1 cellular context compared by ENCODE assay signal in the genomic region with DNA sequence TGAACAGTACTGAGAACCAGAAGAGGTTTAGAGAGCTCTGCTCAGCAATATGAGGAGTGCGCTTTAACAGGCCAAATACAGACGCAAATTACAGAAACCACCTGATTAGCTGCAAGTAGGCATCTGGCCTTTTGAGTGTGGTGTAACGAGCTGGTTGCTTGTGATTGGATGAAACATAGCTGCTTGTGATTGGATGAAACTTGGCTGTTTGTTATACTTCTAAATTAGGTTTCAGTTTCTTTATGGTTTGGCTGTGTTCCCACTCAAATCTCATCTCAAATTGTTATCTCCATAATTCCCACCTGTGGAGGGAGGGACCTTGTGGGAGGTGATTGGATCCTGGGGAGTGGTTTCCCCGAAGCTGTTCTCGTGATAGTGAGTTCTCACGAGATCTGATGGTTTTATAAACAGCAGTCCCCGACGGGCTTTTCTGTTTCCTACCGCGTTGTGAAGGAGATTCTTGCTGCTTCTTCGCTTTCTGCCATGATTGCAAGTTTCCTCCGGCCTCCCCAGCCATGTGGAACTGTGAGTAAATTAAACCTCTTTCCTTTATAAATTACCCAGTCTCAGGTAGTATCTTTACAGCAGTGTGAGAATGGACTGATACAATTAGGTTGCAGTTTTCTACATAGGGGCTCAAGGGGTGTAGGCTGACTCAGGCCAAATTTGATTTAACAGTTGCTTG.
A peak's percentile ranks its signal among the peaks of the same experiment; 100 is the strongest.
TF ChIP-seq lines count a peak whose summit lies in the region.

No MANE protein-coding gene starts in this region.

TF ChIP-seq in HepG2, 621 proteins besides CTCF, POLR2A, EP300 and RAD21 (continued from another document and continues in another):
- TF ChIP-seq, protein P1, sequence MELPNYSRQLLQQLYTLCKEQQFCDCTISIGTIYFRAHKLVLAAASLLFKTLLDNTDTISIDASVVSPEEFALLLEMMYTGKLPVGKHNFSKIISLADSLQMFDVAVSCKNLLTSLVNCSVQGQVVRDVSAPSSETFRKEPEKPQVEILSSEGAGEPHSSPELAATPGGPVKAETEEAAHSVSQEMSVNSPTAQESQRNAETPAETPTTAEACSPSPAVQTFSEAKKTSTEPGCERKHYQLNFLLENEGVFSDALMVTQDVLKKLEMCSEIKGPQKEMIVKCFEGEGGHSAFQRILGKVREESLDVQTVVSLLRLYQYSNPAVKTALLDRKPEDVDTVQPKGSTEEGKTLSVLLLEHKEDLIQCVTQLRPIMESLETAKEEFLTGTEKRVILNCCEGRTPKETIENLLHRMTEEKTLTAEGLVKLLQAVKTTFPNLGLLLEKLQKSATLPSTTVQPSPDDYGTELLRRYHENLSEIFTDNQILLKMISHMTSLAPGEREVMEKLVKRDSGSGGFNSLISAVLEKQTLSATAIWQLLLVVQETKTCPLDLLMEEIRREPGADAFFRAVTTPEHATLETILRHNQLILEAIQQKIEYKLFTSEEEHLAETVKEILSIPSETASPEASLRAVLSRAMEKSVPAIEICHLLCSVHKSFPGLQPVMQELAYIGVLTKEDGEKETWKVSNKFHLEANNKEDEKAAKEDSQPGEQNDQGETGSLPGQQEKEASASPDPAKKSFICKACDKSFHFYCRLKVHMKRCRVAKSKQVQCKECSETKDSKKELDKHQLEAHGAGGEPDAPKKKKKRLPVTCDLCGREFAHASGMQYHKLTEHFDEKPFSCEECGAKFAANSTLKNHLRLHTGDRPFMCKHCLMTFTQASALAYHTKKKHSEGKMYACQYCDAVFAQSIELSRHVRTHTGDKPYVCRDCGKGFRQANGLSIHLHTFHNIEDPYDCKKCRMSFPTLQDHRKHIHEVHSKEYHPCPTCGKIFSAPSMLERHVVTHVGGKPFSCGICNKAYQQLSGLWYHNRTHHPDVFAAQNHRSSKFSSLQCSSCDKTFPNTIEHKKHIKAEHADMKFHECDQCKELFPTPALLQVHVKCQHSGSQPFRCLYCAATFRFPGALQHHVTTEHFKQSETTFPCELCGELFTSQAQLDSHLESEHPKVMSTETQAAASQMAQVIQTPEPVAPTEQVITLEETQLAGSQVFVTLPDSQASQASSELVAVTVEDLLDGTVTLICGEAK (IDR thresholded peaks at IDR 0.05), result no peak
- TF ChIP-seq, protein P1 (CRISPR knock-in tag; IDR thresholded peaks at IDR 0.05), result no peak
- TF ChIP-seq ZNF746 (CRISPR knock-in tag; IDR thresholded peaks at IDR 0.05) (no peak), ZNF737 (CRISPR knock-in tag; IDR thresholded peaks at IDR 0.05; ENCODE audit: borderline replicate concordance) (no peak), HNRNPUL1 (IDR thresholded peaks at IDR 0.05; ENCODE audit: low read depth, low read length) (no peak), TOPORS (CRISPR knock-in tag; IDR thresholded peaks at IDR 0.05) (no peak), SMARCE1 (IDR thresholded peaks at IDR 0.05; ENCODE audit: borderline replicate concordance) (no peak), EED (CRISPR knock-in tag; IDR thresholded peaks at IDR 0.05) (no peak), FOXJ3 (CRISPR knock-in tag; IDR thresholded peaks at IDR 0.05; ENCODE audit: borderline replicate concordance) (peak; percentile 33; the same call in 1 of the 2 replicates), ZNF354B (CRISPR knock-in tag; IDR thresholded peaks at IDR 0.05) (no peak), ZNF614 (CRISPR knock-in tag; IDR thresholded peaks at IDR 0.05; ENCODE audit: borderline replicate concordance) (peak; percentile 62; the same call in 1 of the 2 replicates), MLLT10 (CRISPR knock-in tag; IDR thresholded peaks at IDR 0.05) (no peak), ZFP82 (CRISPR knock-in tag; IDR thresholded peaks at IDR 0.05; ENCODE audit: borderline replicate concordance) (no peak), ARID2 (CRISPR knock-in tag; IDR thresholded peaks at IDR 0.05; ENCODE audit: borderline replicate concordance) (no peak), HOXA5 (CRISPR knock-in tag; IDR thresholded peaks at IDR 0.05) (peak; percentile 57; the same call in 1 of the 2 replicates), ZNF564 (CRISPR knock-in tag; IDR thresholded peaks at IDR 0.05) (0 out of 2 replicates have a peak, but pooled peaks have one; percentile 33), ZNF256 (CRISPR knock-in tag; conservative IDR thresholded peaks at IDR 0.05) (peak; percentile 22; the same call in 1 of the 2 replicates), GATAD1 (CRISPR knock-in tag; IDR thresholded peaks at IDR 0.05) (0 out of 2 replicates have a peak, but pooled peaks have one; percentile 21), TRIM24 (CRISPR knock-in tag; IDR thresholded peaks at IDR 0.05) (no peak), SPEN (CRISPR knock-in tag; IDR thresholded peaks at IDR 0.05; ENCODE audit: low read depth) (no peak), ZSCAN21 (CRISPR knock-in tag; IDR thresholded peaks at IDR 0.05; ENCODE audit: borderline replicate concordance) (no peak), FOXP1 (IDR thresholded peaks at IDR 0.05) (no peak), FOXP1 (CRISPR knock-in tag; IDR thresholded peaks at IDR 0.05) (no peak), ZNF331 (CRISPR knock-in tag; IDR thresholded peaks at IDR 0.05) (no peak; the same call in 1 of the 2 replicates), NFRKB (IDR thresholded peaks at IDR 0.05) (no peak), RFX3 (CRISPR knock-in tag; IDR thresholded peaks at IDR 0.05) (no peak)
- TF ChIP-seq, protein P2, sequence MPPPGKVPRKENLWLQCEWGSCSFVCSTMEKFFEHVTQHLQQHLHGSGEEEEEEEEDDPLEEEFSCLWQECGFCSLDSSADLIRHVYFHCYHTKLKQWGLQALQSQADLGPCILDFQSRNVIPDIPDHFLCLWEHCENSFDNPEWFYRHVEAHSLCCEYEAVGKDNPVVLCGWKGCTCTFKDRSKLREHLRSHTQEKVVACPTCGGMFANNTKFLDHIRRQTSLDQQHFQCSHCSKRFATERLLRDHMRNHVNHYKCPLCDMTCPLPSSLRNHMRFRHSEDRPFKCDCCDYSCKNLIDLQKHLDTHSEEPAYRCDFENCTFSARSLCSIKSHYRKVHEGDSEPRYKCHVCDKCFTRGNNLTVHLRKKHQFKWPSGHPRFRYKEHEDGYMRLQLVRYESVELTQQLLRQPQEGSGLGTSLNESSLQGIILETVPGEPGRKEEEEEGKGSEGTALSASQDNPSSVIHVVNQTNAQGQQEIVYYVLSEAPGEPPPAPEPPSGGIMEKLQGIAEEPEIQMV (CRISPR knock-in tag; IDR thresholded peaks at IDR 0.05; ENCODE audit: low read depth), result no peak
- TF ChIP-seq, protein P3, sequence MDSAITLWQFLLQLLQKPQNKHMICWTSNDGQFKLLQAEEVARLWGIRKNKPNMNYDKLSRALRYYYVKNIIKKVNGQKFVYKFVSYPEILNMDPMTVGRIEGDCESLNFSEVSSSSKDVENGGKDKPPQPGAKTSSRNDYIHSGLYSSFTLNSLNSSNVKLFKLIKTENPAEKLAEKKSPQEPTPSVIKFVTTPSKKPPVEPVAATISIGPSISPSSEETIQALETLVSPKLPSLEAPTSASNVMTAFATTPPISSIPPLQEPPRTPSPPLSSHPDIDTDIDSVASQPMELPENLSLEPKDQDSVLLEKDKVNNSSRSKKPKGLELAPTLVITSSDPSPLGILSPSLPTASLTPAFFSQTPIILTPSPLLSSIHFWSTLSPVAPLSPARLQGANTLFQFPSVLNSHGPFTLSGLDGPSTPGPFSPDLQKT (CRISPR knock-in tag; IDR thresholded peaks at IDR 0.05; ENCODE audit: borderline replicate concordance), result no peak
- TF ChIP-seq, protein P4, sequence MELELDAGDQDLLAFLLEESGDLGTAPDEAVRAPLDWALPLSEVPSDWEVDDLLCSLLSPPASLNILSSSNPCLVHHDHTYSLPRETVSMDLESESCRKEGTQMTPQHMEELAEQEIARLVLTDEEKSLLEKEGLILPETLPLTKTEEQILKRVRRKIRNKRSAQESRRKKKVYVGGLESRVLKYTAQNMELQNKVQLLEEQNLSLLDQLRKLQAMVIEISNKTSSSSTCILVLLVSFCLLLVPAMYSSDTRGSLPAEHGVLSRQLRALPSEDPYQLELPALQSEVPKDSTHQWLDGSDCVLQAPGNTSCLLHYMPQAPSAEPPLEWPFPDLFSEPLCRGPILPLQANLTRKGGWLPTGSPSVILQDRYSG (CRISPR knock-in tag; IDR thresholded peaks at IDR 0.05), result 0 out of 2 replicates have a peak, but pooled peaks have one; percentile 54
- TF ChIP-seq, protein P5, sequence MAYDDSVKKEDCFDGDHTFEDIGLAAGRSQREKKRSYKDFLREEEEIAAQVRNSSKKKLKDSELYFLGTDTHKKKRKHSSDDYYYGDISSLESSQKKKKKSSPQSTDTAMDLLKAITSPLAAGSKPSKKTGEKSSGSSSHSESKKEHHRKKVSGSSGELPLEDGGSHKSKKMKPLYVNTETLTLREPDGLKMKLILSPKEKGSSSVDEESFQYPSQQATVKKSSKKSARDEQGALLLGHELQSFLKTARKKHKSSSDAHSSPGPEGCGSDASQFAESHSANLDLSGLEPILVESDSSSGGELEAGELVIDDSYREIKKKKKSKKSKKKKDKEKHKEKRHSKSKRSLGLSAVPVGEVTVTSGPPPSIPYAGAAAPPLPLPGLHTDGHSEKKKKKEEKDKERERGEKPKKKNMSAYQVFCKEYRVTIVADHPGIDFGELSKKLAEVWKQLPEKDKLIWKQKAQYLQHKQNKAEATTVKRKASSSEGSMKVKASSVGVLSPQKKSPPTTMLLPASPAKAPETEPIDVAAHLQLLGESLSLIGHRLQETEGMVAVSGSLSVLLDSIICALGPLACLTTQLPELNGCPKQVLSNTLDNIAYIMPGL (CRISPR knock-in tag; IDR thresholded peaks at IDR 0.05; ENCODE audit: borderline replicate concordance in 1 of 2, low read depth in 1 of 2), result no peak; a peak in 1 of 4 replicates
- TF ChIP-seq, protein P6, sequence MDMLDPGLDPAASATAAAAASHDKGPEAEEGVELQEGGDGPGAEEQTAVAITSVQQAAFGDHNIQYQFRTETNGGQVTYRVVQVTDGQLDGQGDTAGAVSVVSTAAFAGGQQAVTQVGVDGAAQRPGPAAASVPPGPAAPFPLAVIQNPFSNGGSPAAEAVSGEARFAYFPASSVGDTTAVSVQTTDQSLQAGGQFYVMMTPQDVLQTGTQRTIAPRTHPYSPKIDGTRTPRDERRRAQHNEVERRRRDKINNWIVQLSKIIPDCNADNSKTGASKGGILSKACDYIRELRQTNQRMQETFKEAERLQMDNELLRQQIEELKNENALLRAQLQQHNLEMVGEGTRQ (IDR thresholded peaks at IDR 0.05; ENCODE audit: low read depth, low read length), result no peak
- TF ChIP-seq, protein P6 (CRISPR knock-in tag; IDR thresholded peaks at IDR 0.05; ENCODE audit: borderline replicate concordance), result no peak; the same call in 1 of the 2 replicates
- TF ChIP-seq, protein P7, sequence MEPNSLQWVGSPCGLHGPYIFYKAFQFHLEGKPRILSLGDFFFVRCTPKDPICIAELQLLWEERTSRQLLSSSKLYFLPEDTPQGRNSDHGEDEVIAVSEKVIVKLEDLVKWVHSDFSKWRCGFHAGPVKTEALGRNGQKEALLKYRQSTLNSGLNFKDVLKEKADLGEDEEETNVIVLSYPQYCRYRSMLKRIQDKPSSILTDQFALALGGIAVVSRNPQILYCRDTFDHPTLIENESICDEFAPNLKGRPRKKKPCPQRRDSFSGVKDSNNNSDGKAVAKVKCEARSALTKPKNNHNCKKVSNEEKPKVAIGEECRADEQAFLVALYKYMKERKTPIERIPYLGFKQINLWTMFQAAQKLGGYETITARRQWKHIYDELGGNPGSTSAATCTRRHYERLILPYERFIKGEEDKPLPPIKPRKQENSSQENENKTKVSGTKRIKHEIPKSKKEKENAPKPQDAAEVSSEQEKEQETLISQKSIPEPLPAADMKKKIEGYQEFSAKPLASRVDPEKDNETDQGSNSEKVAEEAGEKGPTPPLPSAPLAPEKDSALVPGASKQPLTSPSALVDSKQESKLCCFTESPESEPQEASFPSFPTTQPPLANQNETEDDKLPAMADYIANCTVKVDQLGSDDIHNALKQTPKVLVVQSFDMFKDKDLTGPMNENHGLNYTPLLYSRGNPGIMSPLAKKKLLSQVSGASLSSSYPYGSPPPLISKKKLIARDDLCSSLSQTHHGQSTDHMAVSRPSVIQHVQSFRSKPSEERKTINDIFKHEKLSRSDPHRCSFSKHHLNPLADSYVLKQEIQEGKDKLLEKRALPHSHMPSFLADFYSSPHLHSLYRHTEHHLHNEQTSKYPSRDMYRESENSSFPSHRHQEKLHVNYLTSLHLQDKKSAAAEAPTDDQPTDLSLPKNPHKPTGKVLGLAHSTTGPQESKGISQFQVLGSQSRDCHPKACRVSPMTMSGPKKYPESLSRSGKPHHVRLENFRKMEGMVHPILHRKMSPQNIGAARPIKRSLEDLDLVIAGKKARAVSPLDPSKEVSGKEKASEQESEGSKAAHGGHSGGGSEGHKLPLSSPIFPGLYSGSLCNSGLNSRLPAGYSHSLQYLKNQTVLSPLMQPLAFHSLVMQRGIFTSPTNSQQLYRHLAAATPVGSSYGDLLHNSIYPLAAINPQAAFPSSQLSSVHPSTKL (CRISPR knock-in tag; IDR thresholded peaks at IDR 0.05), result peak; percentile 29; the same call in 1 of the 2 replicates
